ENCODE assay signal across 23 cellular contexts in the genomic region with DNA sequence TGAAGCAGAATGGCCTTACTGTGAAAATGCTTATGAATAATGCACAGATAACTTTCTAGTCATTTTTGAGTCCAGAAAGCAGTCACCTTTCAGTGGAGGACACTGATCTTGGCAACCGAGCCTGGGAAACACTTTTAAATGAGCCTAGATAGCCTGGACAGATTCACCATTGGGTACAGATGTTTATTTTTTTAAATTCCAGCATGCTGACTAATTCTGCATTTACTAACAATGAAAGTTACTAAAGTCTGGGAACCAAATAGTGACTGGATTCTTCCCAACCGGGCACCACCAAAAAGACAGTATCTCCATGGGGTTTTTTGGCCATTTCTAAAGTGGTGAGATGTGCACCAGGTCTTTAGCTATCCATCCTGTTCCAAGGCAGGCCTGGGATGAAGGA. TPM values are rescaled to one million over a fixed set of nuclear protein-coding genes. Genes with fewer than 3 reads are reported as not detected.
A peak's percentile ranks its signal among the peaks of the same experiment; 100 is the strongest.
DNase-seq lines count a peak whose midpoint lies in the region; ATAC-seq, FAIRE-seq and TF ChIP-seq lines count a peak whose summit lies in the region.
"Had no signal": no experiment of that assay in that cellular context is flagged by ENCODE, and none has a peak within 500 bp of the region (broad histone marks: within the 10 kb centered on the region; RNA-seq: fewer than 3 reads in every experiment).

No MANE protein-coding gene starts in this region.

- no peak for TF ChIP-seq RAD21 in liver (IDR thresholded peaks at IDR 0.05)
- no peak for TF ChIP-seq RAD21 in HepG2 (CRISPR knock-in tag; IDR thresholded peaks at IDR 0.05)

- H3K27ac ChIP-seq in liver (ENCODE audit: low read depth in 1 of 2, low read length in 2 of 2), result peak overlapping the region in 1 of 2 donors; percentile 33
- H3K27ac ChIP-seq in HepG2 (ENCODE audit: extremely low read length, insufficient read depth, low read length), result no peak overlapping the region
- no peak overlapping the region for H3K27ac ChIP-seq in brain microvascular endothelial cell
- H3K27ac ChIP-seq in gastroesophageal sphincter, result peak overlapping the region in 3 of 4 donors; percentile 35 to 58 (median 43)

- H3K4me3 ChIP-seq in liver (ENCODE audit: low read depth in 1 of 3, low read length in 3 of 3), result no peak overlapping the region
- H3K4me3 ChIP-seq in HepG2 (replicated peaks in 1 of 3; ENCODE audit: insufficient read depth in 1 of 3, low read depth in 2 of 3, low read length in 3 of 3), result no peak overlapping the region
- H3K4me3 ChIP-seq in brain microvascular endothelial cell (ENCODE audit: low read depth, low read length), result no peak overlapping the region
- no peak overlapping the region for H3K4me3 ChIP-seq in gastroesophageal sphincter

- intact Hi-C loops in HepG2 (cut with micrococcal nuclease; ENCODE audit: unreplicated experiment), result no loop called here

- H3K27me3 ChIP-seq in liver (ENCODE audit: control insufficient read depth in 4 of 4, insufficient read depth in 4 of 4, low read length in 3 of 4), result no peaks in the 10 kb centered on the region
- H3K27me3 ChIP-seq in HepG2 (ENCODE audit: control insufficient read depth in 1 of 2, insufficient read depth in 2 of 2, low read length in 2 of 2), result peaks cover 0 to 3% of the 10 kb centered on the region in 2 experiments; a peak in 1 of 5 replicates
- H3K27me3 ChIP-seq in brain microvascular endothelial cell (replicated peaks), result no peaks in the 10 kb centered on the region
- H3K27me3 ChIP-seq in gastroesophageal sphincter, result no peaks in the 10 kb centered on the region

- no peak for TF ChIP-seq CTCF in liver (IDR thresholded peaks at IDR 0.05; ENCODE audit: low read depth, low read length, missing input control)
- TF ChIP-seq CTCF in HepG2 (CRISPR knock-in tag; IDR thresholded peaks at IDR 0.05), result no peak
- no peak for TF ChIP-seq CTCF in brain microvascular endothelial cell (IDR thresholded peaks at IDR 0.05; ENCODE audit: low read depth, low read length, missing control alignments)
- TF ChIP-seq CTCF in gastroesophageal sphincter (IDR thresholded peaks at IDR 0.05), result no peak

- FAIRE-seq in HepG2 (lab: Jason Lieb, UNC), result no peak
- FAIRE-seq: A204.1, endometrium, keratinocyte had no signal

- CTCF ChIA-PET in HepG2 (lab: Yijun Ruan, JAX; ENCODE audit: low intra/inter-chr PET ratio, low total read pairs), result no interaction called here

- no peak overlapping the region for H3K4me2 ChIP-seq in HepG2 (ENCODE audit: low read depth, low read length)

- no peak for ATAC-seq in HepG2
- ATAC-seq in gastroesophageal sphincter, result no peak
- ATAC-seq: activated CD8-positive, alpha-beta T cell treated with anti-CD3 and anti-CD28 coated beads for 36 hours; activated T-cell treated with anti-CD3 and anti-CD28 coated beads, Interleukin-2, amount 50 U/mL, for 72 hours; CD8-positive, alpha-beta T cell had no signal

- H3K9me3 ChIP-seq in liver (ENCODE audit: control insufficient read depth in 4 of 4, low read length in 3 of 4) (no peaks in the 10 kb centered on the region), HepG2 (ENCODE audit: low read length) (no peaks in the 10 kb centered on the region), gastroesophageal sphincter (no peaks in the 10 kb centered on the region)

- H3K36me3 ChIP-seq in liver (ENCODE audit: control insufficient read depth in 4 of 4, insufficient read depth in 3 of 4, low read depth in 1 of 4, low read length in 3 of 4), result no peaks in the 10 kb centered on the region
- no peaks in the 10 kb centered on the region for H3K36me3 ChIP-seq in HepG2 (replicated peaks in 1 of 2; ENCODE audit: control insufficient read depth in 1 of 2, insufficient read depth in 2 of 2, low read length in 2 of 2)
- H3K36me3 ChIP-seq in brain microvascular endothelial cell (replicated peaks), result no peaks in the 10 kb centered on the region
- H3K36me3 ChIP-seq in gastroesophageal sphincter, result no peaks in the 10 kb centered on the region

- no peaks in the 10 kb centered on the region for H4K20me1 ChIP-seq in HepG2 (ENCODE audit: insufficient read depth, low read length)

- H3K4me1 ChIP-seq in liver (ENCODE audit: control insufficient read depth in 4 of 4, insufficient read depth in 4 of 4, low read length in 3 of 4) (no peaks in the 10 kb centered on the region), HepG2 (ENCODE audit: insufficient read depth, low read length) (peaks cover 16% of the 10 kb centered on the region), gastroesophageal sphincter (peaks cover 0 to 38% (median 0%) of the 10 kb centered on the region in 3 donors)

- TF ChIP-seq POLR2A in HepG2 (IDR thresholded peaks at IDR 0.05; ENCODE audit: insufficient read depth in 1 of 2, low read depth in 2 of 2, low read length in 2 of 2), result no peak
- TF ChIP-seq POLR2A in gastroesophageal sphincter (IDR thresholded peaks at IDR 0.05), result no peak

- no peaks in the 10 kb centered on the region for H3K79me2 ChIP-seq in HepG2 (ENCODE audit: insufficient read depth, low read length)

- no TSS peak for BruUV-seq in HepG2 (replicated peaks; lab: Mats Ljungman, UMichigan)

- TF ChIP-seq EP300 in HepG2 (IDR thresholded peaks at IDR 0.05; ENCODE audit: low read depth in 2 of 2, low read length in 2 of 2), result no peak
- no peak for TF ChIP-seq EP300 in HepG2 (CRISPR knock-in tag; IDR thresholded peaks at IDR 0.05; ENCODE audit: borderline replicate concordance)
- no peak for TF ChIP-seq EP300 in gastroesophageal sphincter (IDR thresholded peaks at IDR 0.05)

- no peak overlapping the region for H3K9ac ChIP-seq in liver (ENCODE audit: low read depth in 1 of 2, low read length in 2 of 2)
- H3K9ac ChIP-seq in HepG2 (ENCODE audit: insufficient read depth, low read depth, low read length), result no peak overlapping the region

- in situ Hi-C loops in HepG2 (cut with HindIII; ENCODE audit: extremely low pct_ligation_motif_present, low pct_unique_long_range_greater_than_20kb), result no loop called here
- in situ Hi-C loops in brain microvascular endothelial cell (cut with HindIII; ENCODE audit: low pct_ligation_motif_present, low sequenced_read_pairs), result no loop called here
- in situ Hi-C loops in G401 (cut with HindIII; ENCODE audit: low sequenced_read_pairs), result loop anchor here (25.0 kb wide), 2 partner anchors 92 to 108 kb away; no protein-coding TSS in a partner anchor

- DNase-seq in HepG2 (ENCODE audit: low spot score), result no peak
- peak; percentile 14 for DNase-seq in brain microvascular endothelial cell
- DNase-seq in NAMALWA (ENCODE audit: low spot score), result no peak
- DNase-seq in cerebellum (ENCODE audit: low spot score), result no peak
- DNase-seq in NCI-H1436 treated with DMSO at 0.1 percent for 48 hours (lab: John Stamatoyannopoulos, UW), result no peak
- no peak for DNase-seq in G401 (ENCODE audit: low spot score)
- DNase-seq: activated CD8-positive, alpha-beta T cell treated with anti-CD3 and anti-CD28 coated beads for 36 hours; activated naive CD8-positive, alpha-beta T cell treated with anti-CD3 and anti-CD28 coated beads for 36 hours; activated T-cell treated with anti-CD3 and anti-CD28 coated beads, Interleukin-2, amount 50 U/mL, for 72 hours; CD8-positive, alpha-beta T cell; central memory CD4-positive, alpha-beta T cell; DMS79 treated with DMSO at 0.1 percent for 48 hours; head of caudate nucleus; MM.1S; NCI-H1930; NCI-H446 treated with DMSO at 0.1 percent for 48 hours; nephron progenitor cell; T-helper 1 cell had no signal

- WGBS in liver, result 79% methylated on average over 2 of the region's 2 CpGs
- WGBS in HepG2 (ENCODE audit: low lambda C conversion rate), result 4% methylated on average over 2 of the region's 2 CpGs
- 33 to 65% methylated on average over 1 to 2 of the region's 2 CpGs for WGBS in gastroesophageal sphincter (ENCODE audit: low coverage in 1 of 2), 2 donors

- POLR2A ChIA-PET in HepG2 (lab: Yijun Ruan, JAX), result no interaction called here

- H2AFZ ChIP-seq in HepG2 (ENCODE audit: low read length), result no peak overlapping the region

RNA-seq across cellular contexts. Expression of gene FMOD, which starts 3.3 kb away (rescaled TPM):
- total RNA-seq in liver (1 to 10 TPM; 2.1 to 2.7 TPM), HepG2 (2016; rRNA removed; fragmentation: Illumina TruSeq; extraction: Trizol) (not detected in 2 replicates), gastroesophageal sphincter (10 to 100 TPM; 19.3 to 53.6 (median 37.9) TPM), cerebellum (1.6 TPM)
- polyA plus RNA-seq in liver (1 to 10 TPM; 1.0 to 7.0 TPM), HepG2 (2011; rRNA removed) (0.04 and 0.08 TPM in 2 replicates)
- total RNA-seq in HepG2 (2016; cell fraction: cytosol; rRNA removed; fragmentation: Illumina TruSeq; extraction: Trizol; ENCODE audit: low read depth), result not detected in 2 replicates
- total RNA-seq in HepG2 (2016; cell fraction: insoluble cytoplasmic fraction; rRNA removed; fragmentation: Illumina TruSeq; extraction: Trizol), result not detected in 2 replicates
- total RNA-seq in HepG2 (2016; cell fraction: membrane; rRNA removed; fragmentation: Illumina TruSeq; extraction: Trizol), result not detected in 2 replicates
- total RNA-seq in HepG2 (2016; cell fraction: nucleus; rRNA removed; fragmentation: Illumina TruSeq; extraction: Trizol), result not detected in 2 replicates
- 0.08 TPM in 2 replicates for polyA plus RNA-seq in HepG2 (2011; cell fraction: cytosol; rRNA removed)
- polyA plus RNA-seq in HepG2 (2011; cell fraction: nucleus; rRNA removed), result not detected in 2 replicates
- not detected in 2 replicates for polyA plus RNA-seq in HepG2 (2012)
- not detected in 2 replicates for polyA plus RNA-seq in HepG2 (2016; cell fraction: cytosol; fragmentation: Illumina TruSeq; extraction: Trizol; ENCODE audit: low read depth)
- not detected in 2 replicates for polyA plus RNA-seq in HepG2 (2016; cell fraction: insoluble cytoplasmic fraction; fragmentation: Illumina TruSeq; extraction: Trizol; ENCODE audit: low read depth)
- not detected in 2 replicates for polyA plus RNA-seq in HepG2 (2016; cell fraction: membrane; fragmentation: Illumina TruSeq; extraction: Trizol; ENCODE audit: low read depth)
- not detected in 2 replicates for polyA plus RNA-seq in HepG2 (2016; cell fraction: nucleus; fragmentation: Illumina TruSeq; extraction: Trizol; ENCODE audit: insufficient read depth, low read depth)
- polyA minus RNA-seq in HepG2 (2011; rRNA and poly(A)+ RNA removed; ENCODE audit: low replicate concordance), result not detected in 2 replicates
- polyA minus RNA-seq in HepG2 (2011; cell fraction: cytosol; rRNA and poly(A)+ RNA removed), result not detected in 2 replicates
- not detected in 2 replicates for polyA minus RNA-seq in HepG2 (2011; cell fraction: nucleus; rRNA and poly(A)+ RNA removed)
- total RNA-seq in G401 (2014; rRNA removed; shearing (Covaris generic)), result not detected in 2 replicates
- total RNA-seq: CD8-positive, alpha-beta T cell had no signal

RNA-seq across cellular contexts. Expression of gene BTG2, which starts 48.9 kb away (rescaled TPM):
- total RNA-seq in liver (10 to 100 TPM in 1 of 2 donors, 1 to 10 TPM in 1; 4.7 to 52.5 TPM), HepG2 (2016; rRNA removed; fragmentation: Illumina TruSeq; extraction: Trizol) (18.3 and 18.7 TPM in 2 replicates), gastroesophageal sphincter (100 to 1,000 TPM in 3 of 4 donors, 10 to 100 TPM in 1; 74.5 to 169 (median 116) TPM), cerebellum (17.4 TPM)
- polyA plus RNA-seq in liver (1 to 10 TPM; 3.8 to 4.9 TPM), HepG2 (2011; rRNA removed) (13.6 and 16.7 TPM in 2 replicates)
- 2.8 and 3.5 TPM in 2 replicates for total RNA-seq in HepG2 (2016; cell fraction: cytosol; rRNA removed; fragmentation: Illumina TruSeq; extraction: Trizol; ENCODE audit: low read depth)
- 15.4 and 19.8 TPM in 2 replicates for total RNA-seq in HepG2 (2016; cell fraction: insoluble cytoplasmic fraction; rRNA removed; fragmentation: Illumina TruSeq; extraction: Trizol)
- 11.7 and 12.9 TPM in 2 replicates for total RNA-seq in HepG2 (2016; cell fraction: membrane; rRNA removed; fragmentation: Illumina TruSeq; extraction: Trizol)
- total RNA-seq in HepG2 (2016; cell fraction: nucleus; rRNA removed; fragmentation: Illumina TruSeq; extraction: Trizol), result 11.8 and 13.3 TPM in 2 replicates
- 11.2 and 13.0 TPM in 2 replicates for polyA plus RNA-seq in HepG2 (2011; cell fraction: cytosol; rRNA removed)
- 8.6 and 10.6 TPM in 2 replicates for polyA plus RNA-seq in HepG2 (2011; cell fraction: nucleus; rRNA removed)
- 4.4 and 7.3 TPM in 2 replicates for polyA plus RNA-seq in HepG2 (2012)
- polyA plus RNA-seq in HepG2 (2016; cell fraction: cytosol; fragmentation: Illumina TruSeq; extraction: Trizol; ENCODE audit: low read depth), result 2.1 and 2.2 TPM in 2 replicates
- 18.8 and 19.2 TPM in 2 replicates for polyA plus RNA-seq in HepG2 (2016; cell fraction: insoluble cytoplasmic fraction; fragmentation: Illumina TruSeq; extraction: Trizol; ENCODE audit: low read depth)
- polyA plus RNA-seq in HepG2 (2016; cell fraction: membrane; fragmentation: Illumina TruSeq; extraction: Trizol; ENCODE audit: low read depth), result 6.5 and 7.0 TPM in 2 replicates
- polyA plus RNA-seq in HepG2 (2016; cell fraction: nucleus; fragmentation: Illumina TruSeq; extraction: Trizol; ENCODE audit: insufficient read depth, low read depth), result 18.0 and 19.6 TPM in 2 replicates
- 9.6 and 12.5 TPM in 2 replicates for polyA minus RNA-seq in HepG2 (2011; rRNA and poly(A)+ RNA removed; ENCODE audit: low replicate concordance)
- 8.5 and 9.2 TPM in 2 replicates for polyA minus RNA-seq in HepG2 (2011; cell fraction: cytosol; rRNA and poly(A)+ RNA removed)
- polyA minus RNA-seq in HepG2 (2011; cell fraction: nucleus; rRNA and poly(A)+ RNA removed), result 4.9 and 8.8 TPM in 2 replicates
- 12.7 and 15.2 TPM in 2 replicates for total RNA-seq in G401 (2014; rRNA removed; shearing (Covaris generic))

Comparison
In these comparisons a context has a peak if more than half of its experiments do, and no peak if none do; other contexts are left out.
1. H3K27ac ChIP-seq: peak in gastroesophageal sphincter (3 of 4); none in HepG2 (single experiment) and brain microvascular endothelial cell (single experiment).